In the genomic region with DNA sequence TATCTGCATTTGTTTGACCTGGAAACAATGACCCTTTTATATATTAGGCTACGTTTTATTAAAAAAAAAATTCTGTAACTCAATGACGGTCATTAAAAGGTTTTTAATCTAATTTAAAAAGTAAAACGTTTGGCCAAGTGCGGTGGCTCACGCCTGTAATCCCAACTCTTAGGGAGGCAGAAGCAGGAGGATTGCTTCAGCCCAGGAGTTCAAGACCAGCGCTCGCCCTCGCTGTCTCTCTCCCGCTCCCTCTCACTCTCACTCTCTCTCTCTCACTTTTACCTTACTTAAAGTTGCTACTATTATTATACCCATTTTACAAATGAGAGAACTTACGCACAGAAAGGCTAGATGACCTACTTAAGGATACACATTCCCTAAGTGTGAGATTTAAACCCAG, we compare ENCODE assay signal across 8 cellular contexts. TPM values are rescaled to one million over a fixed set of nuclear protein-coding genes. Genes with fewer than 3 reads are reported as not detected.
A peak's percentile ranks its signal among the peaks of the same experiment; 100 is the strongest.
DNase-seq lines count a peak whose midpoint lies in the region; ATAC-seq and TF ChIP-seq lines count a peak whose summit lies in the region.

No MANE protein-coding gene starts in this region.

- peaks cover 18% of the 10 kb centered on the region for H3K36me3 ChIP-seq in DND-41 (ENCODE audit: insufficient read depth, low read length)
- H3K36me3 ChIP-seq in Peyer's patch: peaks cover 0 to 6% (median 0%) of the 10 kb centered on the region in 3 donors
- no peaks in the 10 kb centered on the region for H3K36me3 ChIP-seq in parathyroid adenoma (ENCODE audit: control insufficient read depth, insufficient read depth, low read length)

- no peak for DNase-seq in DND-41
- no peak for DNase-seq in Peyer's patch
- DNase-seq in epithelial cell of esophagus (ENCODE audit: low read depth): no peak
- DNase-seq in amygdala (lab: John Stamatoyannopoulos, UW): no peak
- no peak for DNase-seq in NCI-H446 (lab: John Stamatoyannopoulos, UW)
- no peak for DNase-seq in activated gamma-delta T cell (lab: John Stamatoyannopoulos, UW)

- H3K9me3 ChIP-seq in DND-41 (ENCODE audit: insufficient read depth, low read length, severe bottlenecking) (no peaks in the 10 kb centered on the region), Peyer's patch (no peaks in the 10 kb centered on the region), parathyroid adenoma (ENCODE audit: control insufficient read depth, low read length) (no peaks in the 10 kb centered on the region)

- H3K79me2 ChIP-seq in DND-41 (ENCODE audit: insufficient read depth, low read length) (peaks cover 37% of the 10 kb centered on the region), parathyroid adenoma (no peaks in the 10 kb centered on the region)

- no peak for TF ChIP-seq POLR2A in Peyer's patch (IDR thresholded peaks at IDR 0.05)

- peaks cover 4% of the 10 kb centered on the region; the same call in 1 of the 2 replicates for H4K20me1 ChIP-seq in DND-41 (ENCODE audit: insufficient read depth, low read length)

- no peak for ATAC-seq in DND-41 (ENCODE audit: insufficient read depth, low read depth)
- ATAC-seq in HG03354 (IDR thresholded peaks at IDR 0.05; ENCODE audit: poor library complexity, severe bottlenecking, unreplicated experiment): no peak

- H3K9ac ChIP-seq in DND-41 (ENCODE audit: low read depth, low read length) (peak overlapping the region; percentile 71), parathyroid adenoma (no peak overlapping the region)

- no peak for TF ChIP-seq CTCF in DND-41 (IDR thresholded peaks at IDR 0.05; ENCODE audit: borderline replicate concordance, extremely low read depth, low read length, poor library complexity, severe bottlenecking)
- no peak for TF ChIP-seq CTCF in Peyer's patch (IDR thresholded peaks at IDR 0.05)
- TF ChIP-seq CTCF in epithelial cell of esophagus (IDR thresholded peaks at IDR 0.05; ENCODE audit: insufficient read depth, low read depth, low read length, missing control alignments): no peak
- TF ChIP-seq CTCF in parathyroid adenoma (IDR thresholded peaks at IDR 0.05): no peak

- H2AFZ ChIP-seq in DND-41 (ENCODE audit: low read depth, low read length) (peak overlapping the region; percentile 89), parathyroid adenoma (peak overlapping the region; percentile 98)

- peaks cover 40% of the 10 kb centered on the region for H3K4me1 ChIP-seq in DND-41 (ENCODE audit: insufficient read depth, low read length)
- peaks cover 0 to 17% (median 0%) of the 10 kb centered on the region in 4 donors for H3K4me1 ChIP-seq in Peyer's patch
- H3K4me1 ChIP-seq in parathyroid adenoma: no peaks in the 10 kb centered on the region

- peak overlapping the region; percentile 66 for H3K4me2 ChIP-seq in DND-41 (ENCODE audit: insufficient read depth, low read length)
- peak overlapping the region; percentile 60 for H3K4me2 ChIP-seq in parathyroid adenoma (ENCODE audit: low read length)

- no peaks in the 10 kb centered on the region for H3K27me3 ChIP-seq in DND-41 (ENCODE audit: insufficient read depth, low read length, poor library complexity)
- H3K27me3 ChIP-seq in Peyer's patch: no peaks in the 10 kb centered on the region
- no peaks in the 10 kb centered on the region for H3K27me3 ChIP-seq in parathyroid adenoma (ENCODE audit: control insufficient read depth, insufficient read depth, low read length)

- H3K4me3 ChIP-seq in DND-41 (ENCODE audit: low read depth in 1 of 2, low read length in 2 of 2) (peak overlapping the region in 1 of 2 experiments; percentile 83; a peak in 2 of 4 replicates), Peyer's patch (peak overlapping the region; percentile 57 to 74 (median 70)), epithelial cell of esophagus (ENCODE audit: low read length) (peak overlapping the region; percentile 90), parathyroid adenoma (ENCODE audit: low read depth, low read length) (peak overlapping the region; percentile 81)

- H3K27ac ChIP-seq in DND-41 (ENCODE audit: low read length): no peak overlapping the region
- peak overlapping the region; percentile 76 to 86 (median 78) for H3K27ac ChIP-seq in Peyer's patch
- H3K27ac ChIP-seq in parathyroid adenoma: peak overlapping the region; percentile 89

RNA-seq across cellular contexts. Expression of a gene that starts 0.8 kb away (rescaled TPM):
- 10 to 100 TPM in 3 of 4 donors, 1 to 10 TPM in 1; 7.7 to 28.9 (median 10.7) TPM for total RNA-seq in Peyer's patch
